Comparison of ENCODE assay signal across 34 cellular contexts in the genomic region with DNA sequence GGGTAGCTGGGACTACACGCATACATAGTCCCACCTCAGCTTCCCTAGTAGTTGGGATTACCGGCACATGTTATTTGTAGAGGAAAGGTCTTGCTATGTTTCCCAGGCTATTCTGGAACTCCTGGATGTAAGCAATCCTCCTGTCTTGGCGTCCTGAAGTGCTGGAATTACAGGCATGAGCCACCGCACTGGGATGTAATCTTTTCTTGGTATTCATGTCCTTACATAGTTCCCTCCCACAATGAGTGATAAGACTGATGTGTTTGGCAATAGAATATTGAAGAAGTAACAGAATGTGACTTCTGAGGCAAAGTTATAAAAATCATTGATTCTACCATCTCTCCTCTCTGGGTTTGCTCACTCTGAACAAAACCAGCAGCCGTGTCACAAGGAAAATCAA.
"Had no signal": no experiment of that assay in that cellular context is flagged by ENCODE, and none has a peak within 500 bp of the region (broad histone marks: within the 10 kb centered on the region; RNA-seq: fewer than 3 reads in every experiment).

No MANE protein-coding gene starts in this region.

- H3K4me3 Mint-ChIP-seq: activated CD4-positive, alpha-beta memory T cell treated with anti-CD3 and anti-CD28 coated beads for 36 hours; activated CD4-positive, alpha-beta T cell treated with anti-CD3 and anti-CD28 coated beads for 36 hours; activated CD4-positive, alpha-beta T cell treated with anti-CD3 and anti-CD28 coated beads, Interleukin-2, amount 10 ng/mL, durations not matched to agents 24 days and 14 days; activated CD8-positive, alpha-beta memory T cell treated with anti-CD3 and anti-CD28 coated beads, Interleukin-2, amount 10 ng/mL, durations not matched to agents 7 days and 5 days; activated CD8-positive, alpha-beta T cell treated with anti-CD3 and anti-CD28 coated beads, Interleukin-2, amount 10 ng/mL, durations not matched to agents 7 days and 5 days; activated naive CD4-positive, alpha-beta T cell treated with anti-CD3 and anti-CD28 coated beads for 36 hours; activated naive CD4-positive, alpha-beta T cell treated with anti-CD3 and anti-CD28 coated beads, Interleukin-2, amount 50 U/mL, for 24 hours; activated naive CD8-positive, alpha-beta T cell treated with anti-CD3 and anti-CD28 coated beads for 36 hours; activated naive CD8-positive, alpha-beta T cell treated with anti-CD3 and anti-CD28 coated beads, Interleukin-2, amount 50 U/mL, for 24 hours; activated T-helper 1 cell treated with anti-CD3 and anti-CD28 coated beads, Interleukin-12 subunit alpha, Interleukin-12 subunit beta, Interleukin-2, Interleukin-4 antibody, amounts not matched to agents 30 ng/mL and 10 ng/mL and 1 ng/mL, durations not matched to agents 14 hours and 24 hours and 36 hours; dendritic cell treated with granulocyte-macrophage colony-stimulating factor and Interleukin-4, amounts not matched to agents 40 ng/mL and 50 ng/mL, for 4 days; endodermal cell had no signal

- H3K4me3 ChIP-seq: adrenal gland, ascending aorta, body of pancreas, breast epithelium, cardiac muscle cell, coronary artery, dorsolateral prefrontal cortex, esophagus muscularis mucosa had no signal

- H3K4me1 Mint-ChIP-seq: activated CD4-positive, alpha-beta T cell treated with anti-CD3 and anti-CD28 coated beads for 36 hours; activated CD4-positive, alpha-beta T cell treated with anti-CD3 and anti-CD28 coated beads, Interleukin-2, amount 10 ng/mL, durations not matched to agents 24 days and 14 days; activated CD8-positive, alpha-beta memory T cell treated with anti-CD3 and anti-CD28 coated beads, Interleukin-2, amount 10 ng/mL, durations not matched to agents 7 days and 5 days; activated naive CD4-positive, alpha-beta T cell treated with anti-CD3 and anti-CD28 coated beads, Interleukin-2, amount 50 U/mL, for 24 hours; activated naive CD8-positive, alpha-beta T cell treated with anti-CD3 and anti-CD28 coated beads for 36 hours; activated naive CD8-positive, alpha-beta T cell treated with anti-CD3 and anti-CD28 coated beads, Interleukin-2, amount 50 U/mL, for 24 hours; endodermal cell had no signal

- H3K36me3 ChIP-seq: adrenal gland, ascending aorta, breast epithelium, cardiac muscle cell, esophagus muscularis mucosa had no signal

- H3K9me3 ChIP-seq: ascending aorta, body of pancreas, breast epithelium, esophagus muscularis mucosa had no signal

- H3K4me1 ChIP-seq: adrenal gland, ascending aorta, body of pancreas, breast epithelium, esophagus muscularis mucosa had no signal

- DNase-seq: activated CD4-positive, alpha-beta memory T cell treated with anti-CD3 and anti-CD28 coated beads for 36 hours; activated CD4-positive, alpha-beta T cell treated with anti-CD3 and anti-CD28 coated beads for 36 hours; activated CD4-positive, alpha-beta T cell treated with anti-CD3 and anti-CD28 coated beads, Interleukin-2, amount 10 ng/mL, durations not matched to agents 24 days and 14 days; activated CD4-positive, CD25-positive, alpha-beta regulatory T cell; activated CD4-positive, CD25-positive, alpha-beta regulatory T cell treated with anti-CD3 and anti-CD28 coated beads, Interleukin-2, amount 50 U/mL, for 72 hours; activated CD8-positive, alpha-beta memory T cell treated with anti-CD3 and anti-CD28 coated beads, Interleukin-2, amount 10 ng/mL, durations not matched to agents 7 days and 5 days; activated CD8-positive, alpha-beta memory T cell treated with anti-CD3 and anti-CD28 coated beads, Interleukin-2, amount 50 U/mL, for 4 hours; activated CD8-positive, alpha-beta T cell treated with anti-CD3 and anti-CD28 coated beads, Interleukin-2, amount 10 ng/mL, durations not matched to agents 7 days and 5 days; activated effector memory CD4-positive, alpha-beta T cell treated with anti-CD3 and anti-CD28 coated beads, Interleukin-2, amount 50 U/mL, for 16 hours; activated naive CD4-positive, alpha-beta T cell treated with anti-CD3 and anti-CD28 coated beads for 36 hours; activated naive CD8-positive, alpha-beta T cell treated with anti-CD3 and anti-CD28 coated beads for 36 hours; activated naive CD8-positive, alpha-beta T cell treated with anti-CD3 and anti-CD28 coated beads, Interleukin-2, amount 50 U/mL, for 24 hours; activated T-cell treated with anti-CD3 and anti-CD28 coated beads, Interleukin-2, amount 50 U/mL, for 1 hour; activated T-cell treated with anti-CD3 and anti-CD28 coated beads, Interleukin-2, amount 50 U/mL, for 48 hours; adrenal gland; body of pancreas; central memory CD4-positive, alpha-beta T cell; cerebellar nuclear complex; dorsolateral prefrontal cortex; effector memory CD4-positive, alpha-beta T cell; endodermal cell; foreskin fibroblast; head of caudate nucleus; T-helper 2 cell had no signal

- ATAC-seq: activated CD4-positive, alpha-beta T cell treated with anti-CD3 and anti-CD28 coated beads for 36 hours; activated CD8-positive, alpha-beta memory T cell treated with anti-CD3 and anti-CD28 coated beads, Interleukin-2, amount 10 ng/mL, durations not matched to agents 7 days and 5 days; activated CD8-positive, alpha-beta T cell treated with anti-CD3 and anti-CD28 coated beads, Interleukin-2, amount 10 ng/mL, durations not matched to agents 7 days and 5 days; activated naive CD8-positive, alpha-beta T cell treated with anti-CD3 and anti-CD28 coated beads, Interleukin-2, amount 50 U/mL, for 24 hours; body of pancreas had no signal

- H3K27me3 ChIP-seq: adrenal gland, ascending aorta, body of pancreas, breast epithelium, cardiac muscle cell, dorsolateral prefrontal cortex, esophagus muscularis mucosa had no signal

- H3K27ac Mint-ChIP-seq: activated CD4-positive, alpha-beta memory T cell treated with anti-CD3 and anti-CD28 coated beads for 36 hours; activated CD4-positive, alpha-beta T cell treated with anti-CD3 and anti-CD28 coated beads for 36 hours; activated CD4-positive, alpha-beta T cell treated with anti-CD3 and anti-CD28 coated beads, Interleukin-2, amount 10 ng/mL, durations not matched to agents 24 days and 14 days; activated CD8-positive, alpha-beta memory T cell treated with anti-CD3 and anti-CD28 coated beads, Interleukin-2, amount 10 ng/mL, durations not matched to agents 7 days and 5 days; activated CD8-positive, alpha-beta T cell treated with anti-CD3 and anti-CD28 coated beads, Interleukin-2, amount 10 ng/mL, durations not matched to agents 7 days and 5 days; activated naive CD4-positive, alpha-beta T cell treated with anti-CD3 and anti-CD28 coated beads for 36 hours; activated naive CD4-positive, alpha-beta T cell treated with anti-CD3 and anti-CD28 coated beads, Interleukin-2, amount 50 U/mL, for 24 hours; activated naive CD8-positive, alpha-beta T cell treated with anti-CD3 and anti-CD28 coated beads for 36 hours; activated naive CD8-positive, alpha-beta T cell treated with anti-CD3 and anti-CD28 coated beads, Interleukin-2, amount 50 U/mL, for 24 hours; activated T-helper 1 cell treated with anti-CD3 and anti-CD28 coated beads, Interleukin-12 subunit alpha, Interleukin-12 subunit beta, Interleukin-2, Interleukin-4 antibody, amounts not matched to agents 30 ng/mL and 10 ng/mL and 1 ng/mL, durations not matched to agents 14 hours and 24 hours and 36 hours; activated T-helper 2 cell treated with anti-CD3 and anti-CD28 coated beads, Interferon-gamma antibody, Interleukin-2, Interleukin-4, amounts not matched to agents 10 μg/mL and 5 μg/mL and 100 μg/mL, durations not matched to agents 14 hours and 24 hours and 36 hours; dendritic cell treated with granulocyte-macrophage colony-stimulating factor and Interleukin-4, amounts not matched to agents 40 ng/mL and 50 ng/mL, for 4 days; endodermal cell had no signal

- H3K9me3 Mint-ChIP-seq: activated CD4-positive, alpha-beta memory T cell treated with anti-CD3 and anti-CD28 coated beads for 36 hours; activated CD4-positive, alpha-beta T cell treated with anti-CD3 and anti-CD28 coated beads, Interleukin-2, amount 10 ng/mL, durations not matched to agents 24 days and 14 days; activated naive CD4-positive, alpha-beta T cell treated with anti-CD3 and anti-CD28 coated beads for 36 hours; activated naive CD4-positive, alpha-beta T cell treated with anti-CD3 and anti-CD28 coated beads, Interleukin-2, amount 50 U/mL, for 24 hours; activated naive CD8-positive, alpha-beta T cell treated with anti-CD3 and anti-CD28 coated beads for 36 hours; activated naive CD8-positive, alpha-beta T cell treated with anti-CD3 and anti-CD28 coated beads, Interleukin-2, amount 50 U/mL, for 24 hours; activated T-helper 1 cell treated with anti-CD3 and anti-CD28 coated beads, Interleukin-12 subunit alpha, Interleukin-12 subunit beta, Interleukin-2, Interleukin-4 antibody, amounts not matched to agents 30 ng/mL and 10 ng/mL and 1 ng/mL, durations not matched to agents 14 hours and 24 hours and 36 hours; activated T-helper 2 cell treated with anti-CD3 and anti-CD28 coated beads, Interferon-gamma antibody, Interleukin-2, Interleukin-4, amounts not matched to agents 10 μg/mL and 5 μg/mL and 100 μg/mL, durations not matched to agents 14 hours and 24 hours and 36 hours; dendritic cell treated with granulocyte-macrophage colony-stimulating factor and Interleukin-4, amounts not matched to agents 40 ng/mL and 50 ng/mL, for 4 days; endodermal cell had no signal

- H3K36me3 Mint-ChIP-seq: activated CD4-positive, alpha-beta memory T cell treated with anti-CD3 and anti-CD28 coated beads for 36 hours; activated CD8-positive, alpha-beta memory T cell treated with anti-CD3 and anti-CD28 coated beads, Interleukin-2, amount 10 ng/mL, durations not matched to agents 7 days and 5 days; activated naive CD4-positive, alpha-beta T cell treated with anti-CD3 and anti-CD28 coated beads, Interleukin-2, amount 50 U/mL, for 24 hours; activated naive CD8-positive, alpha-beta T cell treated with anti-CD3 and anti-CD28 coated beads for 36 hours had no signal

- H3K27me3 Mint-ChIP-seq: dendritic cell treated with granulocyte-macrophage colony-stimulating factor and Interleukin-4, amounts not matched to agents 40 ng/mL and 50 ng/mL, for 4 days had no signal

- H3K27ac ChIP-seq: adrenal gland, ascending aorta, body of pancreas, breast epithelium, cardiac muscle cell, coronary artery, dorsolateral prefrontal cortex, esophagus muscularis mucosa had no signal

- FAIRE-seq: frontal cortex had no signal
